8 cellular contexts compared by ENCODE assay signal in genomic region chr16:30075503-30076275, GRCh38. TPM values are rescaled to one million over a fixed set of nuclear protein-coding genes. Genes with fewer than 3 reads are reported as not detected.
DNase-seq lines count a peak whose midpoint lies in the region; ATAC-seq and TF ChIP-seq lines count a peak whose summit lies in the region.

TSS of gene PPP4C (plus strand) at chr16:30075994. CDS start at chr16:30076378, 384 bp downstream.

- H3K27me3 Mint-ChIP-seq in activated CD4-positive, alpha-beta T cell treated with anti-CD3 and anti-CD28 coated beads, Interleukin-2, amount 10 ng/mL, durations not matched to agents 24 days and 14 days = no peaks in the 10 kb centered on the region

- H3K27ac ChIP-seq in 22Rv1 (peak within 1 kb of the TSS; percentile 89), colonic mucosa (peak within 1 kb of the TSS; percentile 89)

- H3K36me3 ChIP-seq in colonic mucosa = peaks cover 19% of the 10 kb centered on the region

- no peaks in the 10 kb centered on the region for H3K9me3 ChIP-seq in colonic mucosa

- H3K4me1 ChIP-seq in colonic mucosa = peaks cover 21% of the 10 kb centered on the region

- ATAC-seq in GM18867 (IDR thresholded peaks at IDR 0.05; ENCODE audit: unreplicated experiment) (peak; percentile 71), HG03342 (IDR thresholded peaks at IDR 0.05; ENCODE audit: unreplicated experiment) (peak; percentile 65)

- H3K4me3 Mint-ChIP-seq in activated CD4-positive, alpha-beta T cell treated with anti-CD3 and anti-CD28 coated beads, Interleukin-2, amount 10 ng/mL, durations not matched to agents 24 days and 14 days = peak within 1 kb of the TSS; percentile 91

- H3K9ac ChIP-seq in colonic mucosa (ENCODE audit: low read depth in 2 of 2, low read length in 2 of 2) = peak within 1 kb of the TSS; percentile 81 to 83

- peaks cover 28% of the 10 kb centered on the region for H3K4me1 Mint-ChIP-seq in activated CD4-positive, alpha-beta T cell treated with anti-CD3 and anti-CD28 coated beads, Interleukin-2, amount 10 ng/mL, durations not matched to agents 24 days and 14 days

- H3K9me3 Mint-ChIP-seq in activated CD4-positive, alpha-beta T cell treated with anti-CD3 and anti-CD28 coated beads, Interleukin-2, amount 10 ng/mL, durations not matched to agents 24 days and 14 days = no peaks in the 10 kb centered on the region

- peak; percentile 74 for DNase-seq in NCI-H526 treated with DMSO at 0.1 percent for 48 hours (lab: John Stamatoyannopoulos, UW)
- peak; percentile 98 for DNase-seq in activated CD4-positive, alpha-beta T cell treated with anti-CD3 and anti-CD28 coated beads, Interleukin-2, amount 10 ng/mL, durations not matched to agents 24 days and 14 days
- DNase-seq in colonic mucosa = peak; percentile 93
- DNase-seq in left kidney (ENCODE audit: low read depth, low spot score) = peak; percentile 97
- DNase-seq in stimulated activated CD4-positive, alpha-beta T cell treated with anti-CD3 and anti-CD28 coated beads, Interleukin-1b, Interleukin-23, amount 100 ng/mL, for 48 hours = peak; percentile 91

- no peaks in the 10 kb centered on the region for H3K27me3 ChIP-seq in colonic mucosa

- peak within 1 kb of the TSS; percentile 74 for H3K4me3 ChIP-seq in colonic mucosa

- intact Hi-C loops in activated CD4-positive, alpha-beta T cell treated with anti-CD3 and anti-CD28 coated beads, Interleukin-2, amount 10 ng/mL, durations not matched to agents 24 days and 14 days (cut with micrococcal nuclease) = loop anchor here (1.0 kb wide), 2 partner anchors 10 to 17 kb away; partner anchors contain the start of gene ALDOA
- intact Hi-C loops in colonic mucosa (cut with DNase I) = no loop called here

- H3K27ac Mint-ChIP-seq in activated CD4-positive, alpha-beta T cell treated with anti-CD3 and anti-CD28 coated beads, Interleukin-2, amount 10 ng/mL, durations not matched to agents 24 days and 14 days = peak within 1 kb of the TSS; percentile 89

- H3K36me3 Mint-ChIP-seq in activated CD4-positive, alpha-beta T cell treated with anti-CD3 and anti-CD28 coated beads, Interleukin-2, amount 10 ng/mL, durations not matched to agents 24 days and 14 days (ENCODE audit: low read depth) = peaks cover 56% of the 10 kb centered on the region

- 0 out of 2 replicates have a peak, but pooled peaks have one; percentile 1 for TF ChIP-seq CTCF in 22Rv1 (IDR thresholded peaks at IDR 0.05)
- TF ChIP-seq CTCF in colonic mucosa (IDR thresholded peaks at IDR 0.05) = no peak

RNA-seq across cellular contexts. Expression of gene PPP4C, which starts in this region (rescaled TPM):
- 144 and 145 TPM in 2 replicates for total RNA-seq in activated CD4-positive, alpha-beta T cell treated with anti-CD3 and anti-CD28 coated beads, Interleukin-2, amount 10 ng/mL, durations not matched to agents 24 days and 14 days
- total RNA-seq in colonic mucosa = 100 to 1,000 TPM; 111 to 156 TPM

Comparison
In these comparisons a context has a peak if more than half of its experiments do, and no peak if none do; other contexts are left out.
1. Peak in every context shown above with its lines: DNase-seq, ATAC-seq, H3K4me3 ChIP-seq and H3K27ac ChIP-seq.